8 cellular contexts compared by ENCODE assay signal in the genomic region with DNA sequence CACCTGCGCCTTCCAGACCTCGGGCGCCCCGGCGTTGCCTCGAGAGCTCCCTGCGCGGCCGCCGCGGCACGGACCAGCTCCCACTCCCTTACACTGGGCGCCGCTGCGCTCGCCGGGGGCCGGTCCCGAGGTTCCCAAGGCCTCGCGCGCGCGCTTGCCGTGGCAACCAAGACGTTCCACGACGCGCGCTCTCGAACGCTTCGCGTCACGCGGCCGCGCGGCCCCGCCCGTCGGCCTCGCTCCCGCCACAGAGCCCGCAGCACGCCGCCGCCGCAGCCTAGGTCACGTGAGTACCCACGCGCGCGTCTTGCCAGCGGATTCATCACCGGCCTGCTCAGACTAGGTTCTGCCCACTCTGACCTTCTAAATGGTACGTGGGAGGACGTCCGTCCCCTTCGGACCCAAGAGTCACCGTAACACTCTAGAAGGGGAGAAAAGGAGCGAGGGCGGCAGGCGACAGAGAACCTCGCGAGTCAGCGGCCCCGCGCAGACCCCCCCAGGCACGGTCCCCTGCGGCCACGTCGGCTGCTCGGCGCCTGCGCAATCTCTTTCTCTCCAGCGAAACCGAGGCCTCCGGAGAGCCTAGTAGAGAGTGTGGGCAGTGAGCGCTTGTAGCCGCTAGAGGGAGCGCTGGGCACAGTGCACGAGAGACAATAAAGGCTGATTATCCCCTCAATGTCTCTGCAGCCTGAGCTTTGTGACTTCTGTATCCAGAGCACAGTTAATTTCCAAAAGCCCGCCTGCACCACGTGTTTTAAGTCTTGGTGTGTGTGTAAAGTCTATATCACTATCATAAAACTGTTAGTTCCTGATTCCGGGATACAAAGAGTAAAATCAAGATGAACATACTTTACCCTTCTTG. TPM values are rescaled to one million over a fixed set of nuclear protein-coding genes. Genes with fewer than 3 reads are reported as not detected.
DNase-seq lines count a peak whose midpoint lies in the region; ATAC-seq, FAIRE-seq and TF ChIP-seq lines count a peak whose summit lies in the region.

A gene with protein sequence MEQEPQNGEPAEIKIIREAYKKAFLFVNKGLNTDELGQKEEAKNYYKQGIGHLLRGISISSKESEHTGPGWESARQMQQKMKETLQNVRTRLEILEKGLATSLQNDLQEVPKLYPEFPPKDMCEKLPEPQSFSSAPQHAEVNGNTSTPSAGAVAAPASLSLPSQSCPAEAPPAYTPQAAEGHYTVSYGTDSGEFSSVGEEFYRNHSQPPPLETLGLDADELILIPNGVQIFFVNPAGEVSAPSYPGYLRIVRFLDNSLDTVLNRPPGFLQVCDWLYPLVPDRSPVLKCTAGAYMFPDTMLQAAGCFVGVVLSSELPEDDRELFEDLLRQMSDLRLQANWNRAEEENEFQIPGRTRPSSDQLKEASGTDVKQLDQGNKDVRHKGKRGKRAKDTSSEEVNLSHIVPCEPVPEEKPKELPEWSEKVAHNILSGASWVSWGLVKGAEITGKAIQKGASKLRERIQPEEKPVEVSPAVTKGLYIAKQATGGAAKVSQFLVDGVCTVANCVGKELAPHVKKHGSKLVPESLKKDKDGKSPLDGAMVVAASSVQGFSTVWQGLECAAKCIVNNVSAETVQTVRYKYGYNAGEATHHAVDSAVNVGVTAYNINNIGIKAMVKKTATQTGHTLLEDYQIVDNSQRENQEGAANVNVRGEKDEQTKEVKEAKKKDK (minus strand): TSS at position 173 of the 862 bp plus-strand sequence. CDS start 10,564 bp downstream, outside the sequence.

- H3K36me3 Mint-ChIP-seq in T-helper 2 cell treated with Interferon-gamma antibody and Interleukin-4, amounts not matched to agents 5 μg/mL and 100 μg/mL, for 36 hours (ENCODE audit: low read depth): peaks cover 4% of the 10 kb centered on the region

- peaks cover 24% of the 10 kb centered on the region for H3K4me1 Mint-ChIP-seq in T-helper 2 cell treated with Interferon-gamma antibody and Interleukin-4, amounts not matched to agents 5 μg/mL and 100 μg/mL, for 36 hours (ENCODE audit: low read depth)

- H3K27me3 ChIP-seq in ascending aorta: no peaks in the 10 kb centered on the region
- H3K27me3 ChIP-seq in right atrium auricular region: no peaks in the 10 kb centered on the region
- no peaks in the 10 kb centered on the region for H3K27me3 ChIP-seq in prostate gland (replicated peaks; ENCODE audit: insufficient read depth)

- peak; percentile 54 for FAIRE-seq in GM12891 (lab: Jason Lieb, UNC)

- H3K9me3 Mint-ChIP-seq in T-helper 2 cell treated with Interferon-gamma antibody and Interleukin-4, amounts not matched to agents 5 μg/mL and 100 μg/mL, for 36 hours: no peaks in the 10 kb centered on the region

- intact Hi-C loops in ascending aorta (cut with DNase I) (loop anchor here (2.0 to 5.0 kb wide), 5 partner anchors 49 to 651 kb away; a partner anchor contains a TSS), prostate gland (cut with DNase I) (loop anchor here (1.0 to 5.0 kb wide), 2 partner anchors 49 kb away; a partner anchor contains a TSS)

- ATAC-seq in HG02870 (IDR thresholded peaks at IDR 0.05; ENCODE audit: unreplicated experiment): peak; percentile 96

- H3K36me3 ChIP-seq in ascending aorta: no peaks in the 10 kb centered on the region
- no peaks in the 10 kb centered on the region for H3K36me3 ChIP-seq in right atrium auricular region
- no peaks in the 10 kb centered on the region for H3K36me3 ChIP-seq in prostate gland

- peak within 1 kb of the TSS; percentile 96 for H3K27ac Mint-ChIP-seq in T-helper 2 cell treated with Interferon-gamma antibody and Interleukin-4, amounts not matched to agents 5 μg/mL and 100 μg/mL, for 36 hours

- DNase-seq in GM12891 (ENCODE audit: insufficient read length, low spot score) (peak; percentile 56), NCI-H1694 treated with DMSO at 0.1 percent for 48 hours (lab: John Stamatoyannopoulos, UW) (peak; percentile 86), ascending aorta (ENCODE audit: low spot score in 2 of 2) (peak; percentile 70 to 96), right atrium auricular region (ENCODE audit: low spot score) (peak; percentile 95), prostate gland (ENCODE audit: low spot score) (peak; percentile 95), ureter (ENCODE audit: low spot score) (peak; percentile 94)
- peak; percentile 87 for DNase-seq in T-helper 2 cell treated with Interferon-gamma antibody and Interleukin-4, amounts not matched to agents 5 μg/mL and 100 μg/mL, for 36 hours (ENCODE audit: low spot score)

- TF ChIP-seq CTCF in ascending aorta (IDR thresholded peaks at IDR 0.05): peak; percentile 86 to 99 (median 95)
- peak; percentile 92 to 98 for TF ChIP-seq CTCF in right atrium auricular region (IDR thresholded peaks at IDR 0.05)
- TF ChIP-seq CTCF in prostate gland (IDR thresholded peaks at IDR 0.05): peak; percentile 90 to 97 (median 95)

- H3K9me3 ChIP-seq in ascending aorta: no peaks in the 10 kb centered on the region
- no peaks in the 10 kb centered on the region for H3K9me3 ChIP-seq in right atrium auricular region
- H3K9me3 ChIP-seq in prostate gland: no peaks in the 10 kb centered on the region

- peak within 1 kb of the TSS; percentile 87 for H3K4me3 Mint-ChIP-seq in T-helper 2 cell treated with Interferon-gamma antibody and Interleukin-4, amounts not matched to agents 5 μg/mL and 100 μg/mL, for 36 hours

- peaks cover 6% of the 10 kb centered on the region for H3K27me3 Mint-ChIP-seq in T-helper 2 cell treated with Interferon-gamma antibody and Interleukin-4, amounts not matched to agents 5 μg/mL and 100 μg/mL, for 36 hours (ENCODE audit: low read depth)

- WGBS in prostate gland: 1% methylated on average over 65 of the region's 86 CpGs

- H3K4me1 ChIP-seq in ascending aorta: peaks cover 0 to 14% of the 10 kb centered on the region in 2 donors
- peaks cover 0 to 22% of the 10 kb centered on the region in 2 donors for H3K4me1 ChIP-seq in right atrium auricular region
- no peaks in the 10 kb centered on the region for H3K4me1 ChIP-seq in prostate gland (replicated peaks)

- peak within 1 kb of the TSS; percentile 77 to 88 for H3K4me3 ChIP-seq in ascending aorta
- peak within 1 kb of the TSS; percentile 78 to 93 for H3K4me3 ChIP-seq in right atrium auricular region
- H3K4me3 ChIP-seq in prostate gland: peak within 1 kb of the TSS; percentile 69 to 97

- H3K27ac ChIP-seq in ascending aorta (peak within 1 kb of the TSS; percentile 99 to 100), right atrium auricular region (peak within 1 kb of the TSS; percentile 98 to 100), prostate gland (peak within 1 kb of the TSS; percentile 98 to 99)

- TF ChIP-seq POLR2A in GM12891 (IDR thresholded peaks at IDR 0.05; ENCODE audit: low read depth, low read length) (no peak), prostate gland (IDR thresholded peaks at IDR 0.05) (peak; percentile 65)

TF ChIP-seq in GM12891, 5 proteins besides CTCF, POLR2A, EP300 and RAD21:
- no peak for TF ChIP-seq SPI1 (IDR thresholded peaks at IDR 0.05; ENCODE audit: low read depth, low read length)
- no peak for TF ChIP-seq POU2F2 (IDR thresholded peaks at IDR 0.05; ENCODE audit: low read depth, low read length)
- no peak for TF ChIP-seq TAF1 (IDR thresholded peaks at IDR 0.05; ENCODE audit: low read depth, low read length)
- TF ChIP-seq POLR2AphosphoS5 (IDR thresholded peaks at IDR 0.05; ENCODE audit: low read depth, low read length): no peak
- TF ChIP-seq PAX5 (IDR thresholded peaks at IDR 0.05; ENCODE audit: insufficient read depth, low read length, severe bottlenecking): no peak
TF ChIP-seq in GM12891: peak in this region for 0.

RNA-seq across cellular contexts. Expression of the gene that starts here (rescaled TPM):
- 0.17 TPM for polyA plus RNA-seq in GM12891 (2012; ENCODE audit: low read depth, missing spikeins)
- total RNA-seq in ascending aorta (27.4 TPM), right atrium auricular region (10 to 100 TPM; 34.1 to 36.3 TPM), prostate gland (10 to 100 TPM; 41.9 to 52.8 TPM), ureter (89.2 TPM)

Comparison
In these comparisons a context has a peak if more than half of its experiments do, and no peak if none do; other contexts are left out.
1. Peak in every context shown above with its lines: DNase-seq, ATAC-seq, H3K4me3 ChIP-seq and H3K27ac ChIP-seq.